13 cellular contexts compared by ENCODE assay signal in genomic region chr2:37870829-37871228, GRCh38. TPM values are rescaled to one million over a fixed set of nuclear protein-coding genes. Genes with fewer than 3 reads are reported as not detected.
DNase-seq lines count a peak whose midpoint lies in the region; ATAC-seq, FAIRE-seq and TF ChIP-seq lines count a peak whose summit lies in the region.
"Had no signal": no experiment of that assay in that cellular context is flagged by ENCODE, and none has a peak within 500 bp of the region (broad histone marks: within the 10 kb centered on the region; RNA-seq: fewer than 3 reads in every experiment).

No MANE protein-coding gene starts in this region.

- peak; percentile 72 for FAIRE-seq in endothelial cell of umbilical vein (lab: Jason Lieb, UNC)

- no peaks in the 10 kb centered on the region for H3K9me3 ChIP-seq in left ventricle myocardium inferior (replicated peaks)
- no peaks in the 10 kb centered on the region for H3K9me3 ChIP-seq in right atrium auricular region
- no peaks in the 10 kb centered on the region for H3K9me3 ChIP-seq in endothelial cell of umbilical vein (replicated peaks; ENCODE audit: control insufficient read depth, insufficient read depth, low read length)
- no peaks in the 10 kb centered on the region for H3K9me3 ChIP-seq in gastrocnemius medialis

- peak overlapping the region; percentile 21 for H2AFZ ChIP-seq in endothelial cell of umbilical vein (ENCODE audit: low read depth, low read length)

- H3K4me3 Mint-ChIP-seq in natural killer cell treated with Interleukin-12 subunit alpha and Interleukin-12 subunit beta and Interleukin-15 and Interleukin-18, amount 100 ng/mL, for 72 hours = no peak overlapping the region
- H3K4me3 Mint-ChIP-seq: H9, WTC11 had no signal

- H3K9ac ChIP-seq in endothelial cell of umbilical vein (replicated peaks; ENCODE audit: extremely low read depth, insufficient read depth, low read length) = no peak overlapping the region

- DNase-seq in left ventricle myocardium inferior (no peak), right atrium auricular region (ENCODE audit: low spot score) (no peak), endothelial cell of umbilical vein (ENCODE audit: low read depth, low spot score) (peak; percentile 69), mucosa of gallbladder (ENCODE audit: low spot score) (peak; percentile 48), gastrocnemius medialis (no peak)
- no peak for DNase-seq in natural killer cell treated with Interleukin-12 subunit alpha and Interleukin-12 subunit beta and Interleukin-15 and Interleukin-18, amount 100 ng/mL, for 72 hours (ENCODE audit: low spot score)
- DNase-seq: central memory CD4-positive, alpha-beta T cell; DND-41; foreskin melanocyte; H9 had no signal

- H3K4me2 ChIP-seq in endothelial cell of umbilical vein (ENCODE audit: insufficient read depth, low read length) = no peak overlapping the region

- H3K9me3 Mint-ChIP-seq in natural killer cell treated with Interleukin-12 subunit alpha and Interleukin-12 subunit beta and Interleukin-15 and Interleukin-18, amount 100 ng/mL, for 72 hours = no peaks in the 10 kb centered on the region
- H3K9me3 Mint-ChIP-seq: H9, WTC11 had no signal

- ATAC-seq in HG03521 (IDR thresholded peaks at IDR 0.05; ENCODE audit: unreplicated experiment) (no peak), HG03196 (IDR thresholded peaks at IDR 0.05; ENCODE audit: unreplicated experiment) (no peak), gastrocnemius medialis (no peak)
- ATAC-seq in natural killer cell treated with Interleukin-12 subunit alpha and Interleukin-12 subunit beta and Interleukin-15 and Interleukin-18, amount 100 ng/mL, for 72 hours = no peak
- ATAC-seq: WTC11 had no signal

- peaks cover 87% of the 10 kb centered on the region for H3K4me1 ChIP-seq in left ventricle myocardium inferior
- H3K4me1 ChIP-seq in right atrium auricular region = peaks cover 0 to 57% of the 10 kb centered on the region in 2 donors
- H3K4me1 ChIP-seq in endothelial cell of umbilical vein (ENCODE audit: control insufficient read depth, extremely low read depth, insufficient read depth, low read length) = peaks cover 9% of the 10 kb centered on the region
- peaks cover 0 to 7% of the 10 kb centered on the region in 2 donors for H3K4me1 ChIP-seq in gastrocnemius medialis

- BruUV-seq in endothelial cell of umbilical vein (replicated peaks; lab: Mats Ljungman, UMichigan) = no TSS peak

- H3K36me3 Mint-ChIP-seq in natural killer cell treated with Interleukin-12 subunit alpha and Interleukin-12 subunit beta and Interleukin-15 and Interleukin-18, amount 100 ng/mL, for 72 hours = no peaks in the 10 kb centered on the region
- H3K36me3 Mint-ChIP-seq: WTC11 had no signal

- dilution Hi-C loops in endothelial cell of umbilical vein (cut with MboI; ENCODE audit: extremely low pct_ligation_motif_present, low sequenced_read_pairs) = loop anchor here (25.0 kb wide), 1 partner anchor 459 kb away; no protein-coding TSS in a partner anchor

- TF ChIP-seq CTCF in left ventricle myocardium inferior (IDR thresholded peaks at IDR 0.05; ENCODE audit: borderline replicate concordance) (no peak), right atrium auricular region (IDR thresholded peaks at IDR 0.05) (no peak), endothelial cell of umbilical vein (IDR thresholded peaks at IDR 0.05; ENCODE audit: extremely low read depth in 1 of 2, insufficient read depth in 1 of 2, low read depth in 1 of 2, low read length in 2 of 2) (no peak), gastrocnemius medialis (IDR thresholded peaks at IDR 0.05 in 4 of 5, conservative IDR thresholded peaks at IDR 0.05 in 1 of 5) (no peak)

- no peaks in the 10 kb centered on the region for H3K9me1 ChIP-seq in endothelial cell of umbilical vein (replicated peaks; ENCODE audit: control insufficient read depth, extremely low read depth, insufficient read depth, low read length)

- CTCF ChIA-PET in endothelial cell of umbilical vein (lab: Charles Lee) = interaction anchor here (1.3 to 3.0 kb wide), 5 partner anchors 13 to 475 kb away, joined by 4 to 13 read pairs (median 6); no protein-coding TSS in a partner anchor

- H3K27ac ChIP-seq in left ventricle myocardium inferior (replicated peaks) = peak overlapping the region; percentile 14
- H3K27ac ChIP-seq in right atrium auricular region = no peak overlapping the region
- H3K27ac ChIP-seq in endothelial cell of umbilical vein (ENCODE audit: insufficient read depth, low read depth, low read length) = no peak overlapping the region
- H3K27ac ChIP-seq in gastrocnemius medialis = no peak overlapping the region

- TF ChIP-seq POLR2A in endothelial cell of umbilical vein (IDR thresholded peaks at IDR 0.05; ENCODE audit: low read depth, low read length) (no peak), gastrocnemius medialis (IDR thresholded peaks at IDR 0.05) (no peak)

- peaks cover 14 to 30% of the 10 kb centered on the region in 2 donors for H3K4me1 Mint-ChIP-seq in natural killer cell treated with Interleukin-12 subunit alpha and Interleukin-12 subunit beta and Interleukin-15 and Interleukin-18, amount 100 ng/mL, for 72 hours (ENCODE audit: low read depth in 2 of 2)

- intact Hi-C loops in left ventricle myocardium inferior (cut with micrococcal nuclease) = no loop called here
- intact Hi-C loops in endothelial cell of umbilical vein (cut with micrococcal nuclease) = loop anchor here (2.0 kb wide), 1 partner anchor 16 kb away; no protein-coding TSS in a partner anchor
- intact Hi-C loops in gastrocnemius medialis (cut with DNase I; ENCODE audit: low total_unique reads) = no loop called here

- H3K27ac Mint-ChIP-seq in natural killer cell treated with Interleukin-12 subunit alpha and Interleukin-12 subunit beta and Interleukin-15 and Interleukin-18, amount 100 ng/mL, for 72 hours = peak overlapping the region in 1 of 2 donors; percentile 93
- H3K27ac Mint-ChIP-seq: H9, WTC11 had no signal

- peaks cover 16 to 22% of the 10 kb centered on the region in 2 donors for H3K27me3 Mint-ChIP-seq in natural killer cell treated with Interleukin-12 subunit alpha and Interleukin-12 subunit beta and Interleukin-15 and Interleukin-18, amount 100 ng/mL, for 72 hours

- H3K36me3 ChIP-seq in left ventricle myocardium inferior = no peaks in the 10 kb centered on the region
- no peaks in the 10 kb centered on the region for H3K36me3 ChIP-seq in right atrium auricular region
- H3K36me3 ChIP-seq in endothelial cell of umbilical vein (ENCODE audit: control insufficient read depth in 2 of 2, extremely low read depth in 1 of 2, insufficient read depth in 2 of 2, low read length in 2 of 2) = no peaks in the 10 kb centered on the region
- no peaks in the 10 kb centered on the region for H3K36me3 ChIP-seq in gastrocnemius medialis

- H3K4me3 ChIP-seq in left ventricle myocardium inferior (no peak overlapping the region), right atrium auricular region (no peak overlapping the region), endothelial cell of umbilical vein (replicated peaks in 1 of 3; ENCODE audit: insufficient read depth in 1 of 3, low read depth in 1 of 3, low read length in 3 of 3) (no peak overlapping the region), gastrocnemius medialis (no peak overlapping the region)

- in situ Hi-C loops in gastrocnemius medialis (cut with MboI; ENCODE audit: low sequenced_read_pairs in 4 of 4) = no loop called here

- H4K20me1 ChIP-seq in endothelial cell of umbilical vein (replicated peaks; ENCODE audit: control insufficient read depth, extremely low read depth, insufficient read depth, low read length) = no peaks in the 10 kb centered on the region

- H3K27me3 ChIP-seq in left ventricle myocardium inferior (ENCODE audit: low read depth) (no peaks in the 10 kb centered on the region), right atrium auricular region (no peaks in the 10 kb centered on the region), endothelial cell of umbilical vein (ENCODE audit: control insufficient read depth in 2 of 2, insufficient read depth in 2 of 2, low read length in 2 of 2) (no peaks in the 10 kb centered on the region), gastrocnemius medialis (no peaks in the 10 kb centered on the region)

- POLR2A ChIA-PET in endothelial cell of umbilical vein (lab: Charles Lee) = no interaction called here

- no peaks in the 10 kb centered on the region for H3K79me2 ChIP-seq in endothelial cell of umbilical vein (ENCODE audit: control insufficient read depth, insufficient read depth, low read length)

TF ChIP-seq in endothelial cell of umbilical vein, 7 proteins besides CTCF, POLR2A, EP300 and RAD21:
- TF ChIP-seq JUN (IDR thresholded peaks at IDR 0.05; ENCODE audit: borderline replicate concordance, insufficient read depth, insufficient read length, low read depth) (no peak), EZH2 (IDR thresholded peaks at IDR 0.05; ENCODE audit: borderline replicate concordance, low read depth, low read length, severe bottlenecking) (no peak), MYC (IDR thresholded peaks at IDR 0.05; ENCODE audit: low read depth, low read length) (no peak), POLR2AphosphoS5 (IDR thresholded peaks at IDR 0.05; ENCODE audit: insufficient read depth, low read depth, low read length) (no peak), MAX (IDR thresholded peaks at IDR 0.05; ENCODE audit: insufficient read depth, insufficient read length) (no peak), GATA2 (IDR thresholded peaks at IDR 0.05; ENCODE audit: insufficient read depth, insufficient read length, low read depth, low read length) (no peak), FOS (IDR thresholded peaks at IDR 0.05; ENCODE audit: borderline replicate concordance, insufficient read depth, low read length) (no peak)

RNA-seq across cellular contexts. Expression of gene RMDN2, which starts 54.3 kb away (rescaled TPM):
- 6.5 TPM for total RNA-seq in left ventricle myocardium inferior
- 1 to 10 TPM; 5.0 to 6.2 TPM for total RNA-seq in right atrium auricular region
- 1.8 and 2.8 TPM in 2 replicates for total RNA-seq in endothelial cell of umbilical vein
- 0.49 and 0.97 TPM in 2 replicates for polyA plus RNA-seq in endothelial cell of umbilical vein
- 1.3 TPM in 2 replicates for polyA plus RNA-seq in endothelial cell of umbilical vein (2011; cell fraction: cytosol; rRNA removed)
- polyA plus RNA-seq in endothelial cell of umbilical vein (2011; cell fraction: nucleus; rRNA removed) = 2.8 and 3.1 TPM in 2 replicates
- 1.4 and 3.3 TPM in 2 replicates for polyA plus RNA-seq in endothelial cell of umbilical vein (2012)
- 1.7 and 2.0 TPM in 2 replicates for polyA minus RNA-seq in endothelial cell of umbilical vein
- not detected for polyA minus RNA-seq in endothelial cell of umbilical vein (2011; cell fraction: cytosol; rRNA and poly(A)+ RNA removed)
- polyA minus RNA-seq in endothelial cell of umbilical vein (2011; cell fraction: nucleus; rRNA and poly(A)+ RNA removed) = 3.4 and 4.5 TPM in 2 replicates
- 8.3 TPM for total RNA-seq in mucosa of gallbladder
- 1 to 10 TPM; 3.2 to 5.5 TPM for total RNA-seq in natural killer cell treated with Interleukin-12 subunit alpha and Interleukin-12 subunit beta and Interleukin-15 and Interleukin-18, amount 100 ng/mL, for 72 hours
- total RNA-seq in gastrocnemius medialis = 1 to 10 TPM; 2.7 to 6.3 (median 3.3) TPM

Comparison
In these comparisons a context has a peak if more than half of its experiments do, and no peak if none do; other contexts are left out.
1. DNase-seq: peak in endothelial cell of umbilical vein (single experiment) and mucosa of gallbladder (single experiment); none in left ventricle myocardium inferior (single experiment), right atrium auricular region (single experiment), natural killer cell treated with Interleukin-12 subunit alpha and Interleukin-12 subunit beta and Interleukin-15 and Interleukin-18, amount 100 ng/mL, for 72 hours (single experiment) and gastrocnemius medialis (0 of 2).